In genomic region chr10:71981024-71981867, GRCh38 we compare ENCODE assay signal across 1 cellular context.
A peak's percentile ranks its signal among the peaks of the same experiment; 100 is the strongest.
TF ChIP-seq lines count a peak whose summit lies in the region.

No MANE protein-coding gene starts in this region.

TF ChIP-seq in HepG2, 621 proteins besides CTCF, POLR2A, EP300 and RAD21 (continued from another document and continues in another):
- TF ChIP-seq NFAT5 (CRISPR knock-in tag; IDR thresholded peaks at IDR 0.05) (no peak), RXRA (CRISPR knock-in tag; IDR thresholded peaks at IDR 0.05) (peak; percentile 31), KAT2B (IDR thresholded peaks at IDR 0.05; ENCODE audit: borderline replicate concordance, low read depth, low read length) (no peak), ARNT (IDR thresholded peaks at IDR 0.05) (no peak), ZNF513 (CRISPR knock-in tag; conservative IDR thresholded peaks at IDR 0.05) (no peak), GFI1 (CRISPR knock-in tag; IDR thresholded peaks at IDR 0.05; ENCODE audit: borderline replicate concordance) (0 out of 2 replicates have a peak, but pooled peaks have one; percentile 19), ARNTL (CRISPR knock-in tag; IDR thresholded peaks at IDR 0.05) (no peak), FOSL1 (CRISPR knock-in tag; IDR thresholded peaks at IDR 0.05; ENCODE audit: borderline replicate concordance) (no peak), PHF5A (CRISPR knock-in tag; IDR thresholded peaks at IDR 0.05; ENCODE audit: low read depth, unreplicated experiment) (no peak), ZNF280B (CRISPR knock-in tag; IDR thresholded peaks at IDR 0.05; ENCODE audit: borderline replicate concordance) (no peak), E2F5 (CRISPR knock-in tag; conservative IDR thresholded peaks at IDR 0.05) (no peak), ZNF574 (CRISPR knock-in tag; IDR thresholded peaks at IDR 0.05) (peak; percentile 49), KLF15 (CRISPR knock-in tag; IDR thresholded peaks at IDR 0.05; ENCODE audit: borderline replicate concordance) (no peak), AFF4 (CRISPR knock-in tag; IDR thresholded peaks at IDR 0.05) (no peak), RARA (CRISPR knock-in tag; IDR thresholded peaks at IDR 0.05) (0 out of 2 replicates have a peak, but pooled peaks have one; percentile 3), ZNF768 (CRISPR knock-in tag; IDR thresholded peaks at IDR 0.05) (no peak), ZNF292 (CRISPR knock-in tag; IDR thresholded peaks at IDR 0.05; ENCODE audit: borderline replicate concordance, low read depth) (peak; percentile 53; the same call in 1 of the 2 replicates), GPBP1L1 (CRISPR knock-in tag; IDR thresholded peaks at IDR 0.05) (no peak), HDAC6 (IDR thresholded peaks at IDR 0.05; ENCODE audit: low read depth, low read length) (no peak), ZNF333 (CRISPR knock-in tag; IDR thresholded peaks at IDR 0.05; ENCODE audit: borderline replicate concordance) (no peak), GMEB1 (CRISPR knock-in tag; IDR thresholded peaks at IDR 0.05; ENCODE audit: borderline replicate concordance) (no peak), ZFP36L1 (CRISPR knock-in tag; IDR thresholded peaks at IDR 0.05) (no peak), REL (CRISPR knock-in tag; conservative IDR thresholded peaks at IDR 0.05) (no peak), MEIS1 (CRISPR knock-in tag; IDR thresholded peaks at IDR 0.05; ENCODE audit: borderline replicate concordance) (no peak), ZNF205 (CRISPR knock-in tag; IDR thresholded peaks at IDR 0.05) (0 out of 2 replicates have a peak, but pooled peaks have one; percentile 35), PHB2 (IDR thresholded peaks at IDR 0.05; ENCODE audit: partially characterized antibody) (no peak), PBX3 (CRISPR knock-in tag; IDR thresholded peaks at IDR 0.05; ENCODE audit: borderline replicate concordance) (no peak), DR1 (CRISPR knock-in tag; IDR thresholded peaks at IDR 0.05) (no peak), HMG20B (CRISPR knock-in tag; conservative IDR thresholded peaks at IDR 0.05) (no peak), NBN (conservative IDR thresholded peaks at IDR 0.05) (no peak), DNMT1 (CRISPR knock-in tag; IDR thresholded peaks at IDR 0.05) (no peak), ZFP82 (CRISPR knock-in tag; IDR thresholded peaks at IDR 0.05; ENCODE audit: borderline replicate concordance) (no peak), SRY (CRISPR knock-in tag; IDR thresholded peaks at IDR 0.05) (no peak), ATAD3A (CRISPR knock-in tag; IDR thresholded peaks at IDR 0.05) (no peak), ZNF557 (CRISPR knock-in tag; IDR thresholded peaks at IDR 0.05) (no peak), ZNF720 (CRISPR knock-in tag; IDR thresholded peaks at IDR 0.05) (no peak), ZSCAN25 (CRISPR knock-in tag; IDR thresholded peaks at IDR 0.05) (0 out of 2 replicates have a peak, but pooled peaks have one; percentile 22), TEAD3 (CRISPR knock-in tag; optimal IDR thresholded peaks at IDR 0.05; ENCODE audit: borderline replicate concordance) (no peak), NCOR1 (IDR thresholded peaks at IDR 0.05; ENCODE audit: borderline replicate concordance, low read length) (0 out of 2 replicates have a peak, but pooled peaks have one; percentile 41), ZFP62 (CRISPR knock-in tag; IDR thresholded peaks at IDR 0.05) (no peak)
